ENCODE assay signal across 8 cellular contexts in the genomic region with DNA sequence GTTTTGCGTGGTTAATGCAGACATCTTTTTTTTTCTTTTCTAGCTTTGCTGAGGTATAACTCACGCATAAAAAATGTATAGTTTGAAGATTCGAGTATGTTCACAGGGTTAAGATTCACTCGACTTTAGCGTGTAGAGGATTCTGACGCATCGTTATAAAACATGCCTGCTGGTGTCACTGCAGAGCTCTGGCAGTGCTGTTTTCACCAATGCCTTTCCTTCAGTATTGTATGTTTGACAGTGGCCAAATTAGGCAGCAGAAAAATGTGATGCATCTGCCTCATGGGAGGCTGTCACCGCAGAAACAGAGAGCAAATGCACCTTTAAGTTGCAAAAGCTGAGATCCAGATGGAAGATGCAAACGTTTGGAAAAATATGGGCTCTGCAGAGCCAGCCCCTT. TPM values are rescaled to one million over a fixed set of nuclear protein-coding genes. Genes with fewer than 3 reads are reported as not detected.
DNase-seq lines count a peak whose midpoint lies in the region; ATAC-seq and TF ChIP-seq lines count a peak whose summit lies in the region.

No MANE protein-coding gene starts in this region.

- peak; percentile 67 for TF ChIP-seq CTCF in LNCAP (IDR thresholded peaks at IDR 0.05)

- DNase-seq in ELR (ENCODE audit: low read depth) (peak; percentile 52), iris pigment epithelial cell (ENCODE audit: low read depth) (peak; percentile 8), SK-N-DZ (ENCODE audit: low spot score) (no peak), NCI-H2081 treated with DMSO at 0.1 percent for 48 hours (lab: John Stamatoyannopoulos, UW) (no peak)
- peak; percentile 18 for DNase-seq in activated CD4-positive, alpha-beta T cell treated with anti-CD3 and anti-CD28 coated beads, Interleukin-2, amount 50 U/mL, for 4 hours

- ATAC-seq in GM21786 (IDR thresholded peaks at IDR 0.05; ENCODE audit: unreplicated experiment) (no peak), HG02840 (IDR thresholded peaks at IDR 0.05; ENCODE audit: low FRiP score, unreplicated experiment) (no peak)

RNA-seq across cellular contexts. Expression of gene SIRPB2, which starts 18.0 kb away (rescaled TPM):
- polyA plus RNA-seq in SK-N-DZ (2014; cell fraction: cytosol; rRNA removed), result not detected in 2 replicates
- not detected in 2 replicates for polyA plus RNA-seq in SK-N-DZ (2014; cell fraction: nucleus; rRNA removed)

RNA-seq across cellular contexts. Expression of gene NSFL1C, which starts 42.6 kb away (rescaled TPM):
- polyA plus RNA-seq in SK-N-DZ (2014; cell fraction: cytosol; rRNA removed), result 19.0 and 20.8 TPM in 2 replicates
- 30.2 and 45.4 TPM in 2 replicates for polyA plus RNA-seq in SK-N-DZ (2014; cell fraction: nucleus; rRNA removed)

RNA-seq across cellular contexts. Expression of gene SIRPD, which starts 48.3 kb away (rescaled TPM):
- not detected in 2 replicates for polyA plus RNA-seq in SK-N-DZ (2014; cell fraction: cytosol; rRNA removed)
- not detected in 2 replicates for polyA plus RNA-seq in SK-N-DZ (2014; cell fraction: nucleus; rRNA removed)

Comparison
In these comparisons a context has a peak if more than half of its experiments do, and no peak if none do; other contexts are left out.
1. DNase-seq: peak in ELR (single experiment), activated CD4-positive, alpha-beta T cell treated with anti-CD3 and anti-CD28 coated beads, Interleukin-2, amount 50 U/mL, for 4 hours (2 of 2) and iris pigment epithelial cell (single experiment); none in SK-N-DZ (single experiment) and NCI-H2081 treated with DMSO at 0.1 percent for 48 hours (single experiment).